In the genomic region with DNA sequence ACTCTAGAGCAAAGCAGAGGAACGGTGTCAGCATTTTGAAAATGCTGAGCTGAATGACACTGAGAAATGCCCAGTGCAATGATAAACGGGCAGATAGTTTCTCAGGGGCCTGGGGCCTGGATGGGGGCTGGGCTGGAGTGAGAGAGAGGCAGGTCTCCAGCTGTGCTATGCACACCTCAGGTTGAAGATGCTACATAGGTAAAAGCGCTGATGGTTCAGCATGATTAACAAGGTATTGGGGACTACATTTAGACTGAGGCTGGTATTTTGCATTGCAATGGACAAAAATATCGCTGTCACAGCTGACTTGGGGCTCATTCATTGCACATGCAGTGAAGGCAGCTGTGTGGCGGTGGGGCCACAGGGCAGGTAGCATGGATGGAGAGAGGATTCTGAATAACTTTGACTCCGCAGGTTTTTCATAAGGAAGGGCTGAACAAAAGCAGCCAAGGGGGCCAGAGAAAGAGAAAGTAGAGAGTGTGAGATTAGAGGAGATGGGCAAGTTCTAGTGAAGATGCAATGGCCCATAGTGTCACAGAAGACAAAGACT, we compare ENCODE assay signal across 26 cellular contexts.
DNase-seq lines count a peak whose midpoint lies in the region; ATAC-seq and TF ChIP-seq lines count a peak whose summit lies in the region.
"Had no signal": no experiment of that assay in that cellular context is flagged by ENCODE, and none has a peak within 500 bp of the region (broad histone marks: within the 10 kb centered on the region; RNA-seq: fewer than 3 reads in every experiment).

No MANE protein-coding gene starts in this region.

- H3K9ac ChIP-seq in BLaER1 treated with 17β-estradiol and CSF1 and Interleukin-3, amounts not matched to agents 10 nM and 100 nM = no peak overlapping the region

- 76 to 81% methylated on average over 6 of the region's 6 CpGs for WGBS in lung, 2 donors

- no peak for TF ChIP-seq CTCF in lung (IDR thresholded peaks at IDR 0.05; ENCODE audit: control extremely low read depth, extremely low read depth)

- no peak overlapping the region for H3K4me3 ChIP-seq in BLaER1 treated with 17β-estradiol and CSF1 and Interleukin-3, amounts not matched to agents 10 nM and 100 nM
- H3K4me3 ChIP-seq in lung = no peak overlapping the region
- H3K4me3 ChIP-seq in HAP-1 = no peak overlapping the region
- H3K4me3 ChIP-seq: gastrocnemius medialis, left lung, mucosa of descending colon, right lobe of liver, transverse colon had no signal

- H4K20me1 ChIP-seq in BLaER1 treated with 17β-estradiol and CSF1 and Interleukin-3, amounts not matched to agents 10 nM and 100 nM = peaks cover 0 to 6% (median 0%) of the 10 kb centered on the region in 11 experiments; a peak in 2 of 22 replicates

- H3K9me3 ChIP-seq in BLaER1 treated with 17β-estradiol and CSF1 and Interleukin-3, amounts not matched to agents 10 nM and 100 nM (replicated peaks in 1 of 11) = peaks cover 0 to 10% (median 0%) of the 10 kb centered on the region in 11 experiments; a peak in 4 of 22 replicates
- H3K9me3 ChIP-seq in T-helper 17 cell (ENCODE audit: control insufficient read depth, low read length, poor library complexity, severe bottlenecking) = no peaks in the 10 kb centered on the region
- H3K9me3 ChIP-seq in lung (ENCODE audit: control insufficient read depth in 2 of 2, insufficient read depth in 1 of 2, low read length in 1 of 2) = no peaks in the 10 kb centered on the region
- no peaks in the 10 kb centered on the region for H3K9me3 ChIP-seq in HAP-1
- H3K9me3 ChIP-seq: gastrocnemius medialis, left lung, mucosa of descending colon, right lobe of liver, transverse colon had no signal

- DNase-seq in T-helper 17 cell = no peak
- DNase-seq in lung (ENCODE audit: low spot score) = peak; percentile 19
- DNase-seq in substantia nigra (lab: John Stamatoyannopoulos, UW) = no peak
- DNase-seq in HAP-1 (ENCODE audit: low spot score in 2 of 2) = no peak
- DNase-seq in activated CD4-positive, alpha-beta T cell treated with anti-CD3 and anti-CD28 coated beads, Interleukin-2, amount 50 U/mL, for 4 hours = no peak
- DNase-seq: ACHN; activated CD4-positive, alpha-beta T cell treated with anti-CD3 and anti-CD28 coated beads, Interleukin-2, amount 50 U/mL, for 1 hour; activated naive CD8-positive, alpha-beta T cell treated with anti-CD3 and anti-CD28 coated beads, Interleukin-2, amount 10 ng/mL, durations not matched to agents 7 days and 5 days; brain microvascular endothelial cell; gastrocnemius medialis; left lung; mucosa of descending colon; NCI-H2081 treated with DMSO at 0.1 percent for 48 hours; NCI-H510A treated with DMSO at 0.1 percent for 48 hours; nucleus accumbens; SHP77; stimulated activated naive CD8-positive, alpha-beta T cell treated with anti-CD3 and anti-CD28 coated beads, Interleukin-15, Interleukin-2, amounts not matched to agents 100 U/mL and 50 U/mL, for 24 hours; T-cell; transverse colon had no signal

- ATAC-seq in GM21529 (IDR thresholded peaks at IDR 0.05; ENCODE audit: unreplicated experiment) (peak; percentile 18), T-helper 17 cell (no peak), lung (ENCODE audit: insufficient read depth, low FRiP score) (no peak), HG03460 (IDR thresholded peaks at IDR 0.05; ENCODE audit: unreplicated experiment) (no peak)
- ATAC-seq: CD8-positive, alpha-beta T cell; gastrocnemius medialis; left lung; stimulated activated naive CD8-positive, alpha-beta T cell treated with anti-CD3 and anti-CD28 coated beads, Interleukin-15, Interleukin-2, amounts not matched to agents 100 U/mL and 50 U/mL, for 24 hours had no signal

- no peak overlapping the region for H3K27ac ChIP-seq in BLaER1 treated with 17β-estradiol and CSF1 and Interleukin-3, amounts not matched to agents 10 nM and 100 nM
- H3K27ac ChIP-seq in lung (ENCODE audit: low read depth in 1 of 2, low read length in 1 of 2) (no peak overlapping the region), substantia nigra (ENCODE audit: low read depth, low read length, poor library complexity, severe bottlenecking) (no peak overlapping the region)
- H3K27ac ChIP-seq: brain microvascular endothelial cell, epithelial cell of prostate, gastrocnemius medialis, left lung, right lobe of liver, transverse colon had no signal

- H3K4me1 Mint-ChIP-seq in T-helper 17 cell = peaks cover 23% of the 10 kb centered on the region

- H3K36me3 Mint-ChIP-seq in T-helper 17 cell (ENCODE audit: low read depth) = peaks cover 2% of the 10 kb centered on the region
- H3K36me3 Mint-ChIP-seq: activated naive CD8-positive, alpha-beta T cell treated with anti-CD3 and anti-CD28 coated beads, Interleukin-2, amount 10 ng/mL, durations not matched to agents 7 days and 5 days; CD8-positive, alpha-beta T cell; T-cell had no signal

- no peaks in the 10 kb centered on the region for H3K27me3 ChIP-seq in BLaER1 treated with 17β-estradiol and CSF1 and Interleukin-3, amounts not matched to agents 10 nM and 100 nM
- H3K27me3 ChIP-seq in lung (ENCODE audit: control insufficient read depth, insufficient read depth) (no peaks in the 10 kb centered on the region), HAP-1 (ENCODE audit: low read depth) (no peaks in the 10 kb centered on the region)
- H3K27me3 ChIP-seq: brain microvascular endothelial cell, gastrocnemius medialis, left lung, right lobe of liver, transverse colon had no signal

- H3K27me3 Mint-ChIP-seq in T-helper 17 cell = peaks cover 27% of the 10 kb centered on the region

- no peaks in the 10 kb centered on the region for H3K36me3 ChIP-seq in BLaER1 treated with 17β-estradiol and CSF1 and Interleukin-3, amounts not matched to agents 10 nM and 100 nM
- H3K36me3 ChIP-seq in lung (ENCODE audit: control insufficient read depth in 2 of 2, insufficient read depth in 2 of 2, low read length in 2 of 2) = no peaks in the 10 kb centered on the region
- no peaks in the 10 kb centered on the region for H3K36me3 ChIP-seq in HAP-1 (replicated peaks)
- H3K36me3 ChIP-seq: brain microvascular endothelial cell, gastrocnemius medialis, left lung, right lobe of liver, transverse colon had no signal

- H3K4me2 ChIP-seq in BLaER1 treated with 17β-estradiol and CSF1 and Interleukin-3, amounts not matched to agents 10 nM and 100 nM = peak overlapping the region in 10 of 11 experiments; percentile 11 to 88 (median 68); a peak in 16 of 22 replicates

- in situ Hi-C loops in HAP-1 (cut with MboI; ENCODE audit: low sequenced_read_pairs) = no loop called here

- H3K4me3 Mint-ChIP-seq in T-helper 17 cell = no peak overlapping the region
- H3K4me3 Mint-ChIP-seq: activated naive CD8-positive, alpha-beta T cell treated with anti-CD3 and anti-CD28 coated beads, Interleukin-2, amount 10 ng/mL, durations not matched to agents 7 days and 5 days; CD8-positive, alpha-beta T cell; dendritic cell treated with granulocyte-macrophage colony-stimulating factor and Interleukin-4, amounts not matched to agents 40 ng/mL and 50 ng/mL, for 4 days; T-cell had no signal

- H3K27ac Mint-ChIP-seq in T-helper 17 cell = peak overlapping the region; percentile 1
- H3K27ac Mint-ChIP-seq: activated naive CD8-positive, alpha-beta T cell treated with anti-CD3 and anti-CD28 coated beads, Interleukin-2, amount 10 ng/mL, durations not matched to agents 7 days and 5 days; CD8-positive, alpha-beta T cell; dendritic cell treated with granulocyte-macrophage colony-stimulating factor and Interleukin-4, amounts not matched to agents 40 ng/mL and 50 ng/mL, for 4 days; T-cell had no signal

- peaks cover 24 to 56% (median 54%) of the 10 kb centered on the region in 10 experiments for H3K4me1 ChIP-seq in BLaER1 treated with 17β-estradiol and CSF1 and Interleukin-3, amounts not matched to agents 10 nM and 100 nM
- H3K4me1 ChIP-seq in lung (ENCODE audit: control insufficient read depth in 2 of 2, insufficient read depth in 2 of 2, low read length in 2 of 2) (peaks cover 4 to 9% of the 10 kb centered on the region in 2 donors), HAP-1 (no peaks in the 10 kb centered on the region)
- H3K4me1 ChIP-seq: left lung, right lobe of liver, transverse colon had no signal
